Comparison of ENCODE assay signal across 1 cellular context in genomic region chr12:49322708-49323523, GRCh38.
A peak's percentile ranks its signal among the peaks of the same experiment; 100 is the strongest.
TF ChIP-seq lines count a peak whose summit lies in the region.

TROAP (plus strand) TSS chr12:49323255; CDS start chr12:49323609, 354 bp downstream.

TF ChIP-seq in HepG2, 621 proteins besides CTCF, POLR2A, EP300 and RAD21 (continued from another document and continues in another):
- TF ChIP-seq, protein P1, sequence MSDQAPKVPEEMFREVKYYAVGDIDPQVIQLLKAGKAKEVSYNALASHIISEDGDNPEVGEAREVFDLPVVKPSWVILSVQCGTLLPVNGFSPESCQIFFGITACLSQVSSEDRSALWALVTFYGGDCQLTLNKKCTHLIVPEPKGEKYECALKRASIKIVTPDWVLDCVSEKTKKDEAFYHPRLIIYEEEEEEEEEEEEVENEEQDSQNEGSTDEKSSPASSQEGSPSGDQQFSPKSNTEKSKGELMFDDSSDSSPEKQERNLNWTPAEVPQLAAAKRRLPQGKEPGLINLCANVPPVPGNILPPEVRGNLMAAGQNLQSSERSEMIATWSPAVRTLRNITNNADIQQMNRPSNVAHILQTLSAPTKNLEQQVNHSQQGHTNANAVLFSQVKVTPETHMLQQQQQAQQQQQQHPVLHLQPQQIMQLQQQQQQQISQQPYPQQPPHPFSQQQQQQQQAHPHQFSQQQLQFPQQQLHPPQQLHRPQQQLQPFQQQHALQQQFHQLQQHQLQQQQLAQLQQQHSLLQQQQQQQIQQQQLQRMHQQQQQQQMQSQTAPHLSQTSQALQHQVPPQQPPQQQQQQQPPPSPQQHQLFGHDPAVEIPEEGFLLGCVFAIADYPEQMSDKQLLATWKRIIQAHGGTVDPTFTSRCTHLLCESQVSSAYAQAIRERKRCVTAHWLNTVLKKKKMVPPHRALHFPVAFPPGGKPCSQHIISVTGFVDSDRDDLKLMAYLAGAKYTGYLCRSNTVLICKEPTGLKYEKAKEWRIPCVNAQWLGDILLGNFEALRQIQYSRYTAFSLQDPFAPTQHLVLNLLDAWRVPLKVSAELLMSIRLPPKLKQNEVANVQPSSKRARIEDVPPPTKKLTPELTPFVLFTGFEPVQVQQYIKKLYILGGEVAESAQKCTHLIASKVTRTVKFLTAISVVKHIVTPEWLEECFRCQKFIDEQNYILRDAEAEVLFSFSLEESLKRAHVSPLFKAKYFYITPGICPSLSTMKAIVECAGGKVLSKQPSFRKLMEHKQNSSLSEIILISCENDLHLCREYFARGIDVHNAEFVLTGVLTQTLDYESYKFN (CRISPR knock-in tag; conservative IDR thresholded peaks at IDR 0.05), result 0 out of 2 replicates have a peak, but pooled peaks have one; percentile 23
- TF ChIP-seq EZH2 (conservative IDR thresholded peaks at IDR 0.05; ENCODE audit: low read depth, low read length), result no peak
- no peak for TF ChIP-seq ZNF335 (CRISPR knock-in tag; IDR thresholded peaks at IDR 0.05)
- TF ChIP-seq CHD2 (IDR thresholded peaks at IDR 0.05; ENCODE audit: low read depth, low read length), result peak; percentile 91
- TF ChIP-seq MXD1 (CRISPR knock-in tag; IDR thresholded peaks at IDR 0.05), result peak; percentile 54; the same call in 1 of the 2 replicates
- TF ChIP-seq EHMT2 (IDR thresholded peaks at IDR 0.05; ENCODE audit: borderline replicate concordance, low read depth, low read length), result no peak
- TF ChIP-seq TAF15 (IDR thresholded peaks at IDR 0.05; ENCODE audit: low read depth, low read length, poor library complexity, severe bottlenecking), result no peak
- no peak; the same call in 1 of the 2 replicates for TF ChIP-seq NRL (CRISPR knock-in tag; IDR thresholded peaks at IDR 0.05; ENCODE audit: borderline replicate concordance)
- 0 out of 2 replicates have a peak, but pooled peaks have one; percentile 37 for TF ChIP-seq ZNF543 (CRISPR knock-in tag; IDR thresholded peaks at IDR 0.05)
- TF ChIP-seq ZNF354B (CRISPR knock-in tag; IDR thresholded peaks at IDR 0.05), result no peak
- no peak for TF ChIP-seq NPAS2 (CRISPR knock-in tag; IDR thresholded peaks at IDR 0.05; ENCODE audit: borderline replicate concordance)
- TF ChIP-seq HOXA3 (CRISPR knock-in tag; IDR thresholded peaks at IDR 0.05), result peak; percentile 49
- no peak for TF ChIP-seq SP5 (CRISPR knock-in tag; IDR thresholded peaks at IDR 0.05; ENCODE audit: borderline replicate concordance, low read depth)
- TF ChIP-seq, protein P2, sequence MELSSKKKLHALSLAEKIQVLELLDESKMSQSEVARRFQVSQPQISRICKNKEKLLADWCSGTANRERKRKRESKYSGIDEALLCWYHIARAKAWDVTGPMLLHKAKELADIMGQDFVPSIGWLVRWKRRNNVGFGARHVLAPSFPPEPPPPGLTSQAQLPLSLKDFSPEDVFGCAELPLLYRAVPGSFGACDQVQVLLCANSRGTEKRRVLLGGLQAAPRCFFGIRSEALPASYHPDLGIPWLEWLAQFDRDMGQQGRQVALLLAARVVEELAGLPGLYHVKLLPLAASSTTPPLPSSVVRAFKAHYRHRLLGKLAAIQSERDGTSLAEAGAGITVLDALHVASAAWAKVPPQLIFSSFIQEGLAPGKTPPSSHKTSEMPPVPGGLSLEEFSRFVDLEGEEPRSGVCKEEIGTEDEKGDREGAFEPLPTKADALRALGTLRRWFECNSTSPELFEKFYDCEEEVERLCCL (CRISPR knock-in tag; IDR thresholded peaks at IDR 0.05; ENCODE audit: borderline replicate concordance), result no peak
- TF ChIP-seq ZNF615 (CRISPR knock-in tag; IDR thresholded peaks at IDR 0.05; ENCODE audit: borderline replicate concordance), result no peak
- TF ChIP-seq, protein P3, sequence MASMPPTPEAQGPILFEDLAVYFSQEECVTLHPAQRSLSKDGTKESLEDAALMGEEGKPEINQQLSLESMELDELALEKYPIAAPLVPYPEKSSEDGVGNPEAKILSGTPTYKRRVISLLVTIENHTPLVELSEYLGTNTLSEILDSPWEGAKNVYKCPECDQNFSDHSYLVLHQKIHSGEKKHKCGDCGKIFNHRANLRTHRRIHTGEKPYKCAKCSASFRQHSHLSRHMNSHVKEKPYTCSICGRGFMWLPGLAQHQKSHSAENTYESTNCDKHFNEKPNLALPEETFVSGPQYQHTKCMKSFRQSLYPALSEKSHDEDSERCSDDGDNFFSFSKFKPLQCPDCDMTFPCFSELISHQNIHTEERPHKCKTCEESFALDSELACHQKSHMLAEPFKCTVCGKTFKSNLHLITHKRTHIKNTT (CRISPR knock-in tag; IDR thresholded peaks at IDR 0.05), result no peak
- peak; percentile 57; the same call in 1 of the 2 replicates for TF ChIP-seq DR1 (CRISPR knock-in tag; IDR thresholded peaks at IDR 0.05)
- TF ChIP-seq ZSCAN22 (CRISPR knock-in tag; IDR thresholded peaks at IDR 0.05), result no peak
- no peak for TF ChIP-seq ZNF20 (CRISPR knock-in tag; IDR thresholded peaks at IDR 0.05)
- TF ChIP-seq ZNF816 (CRISPR knock-in tag; IDR thresholded peaks at IDR 0.05; ENCODE audit: borderline replicate concordance), result 0 out of 2 replicates have a peak, but pooled peaks have one; percentile 45
- peak; percentile 83 for TF ChIP-seq SP4 (CRISPR knock-in tag; IDR thresholded peaks at IDR 0.05)
- no peak for TF ChIP-seq ZNF678 (CRISPR knock-in tag; IDR thresholded peaks at IDR 0.05)
- no peak for TF ChIP-seq CENPX (CRISPR knock-in tag; IDR thresholded peaks at IDR 0.05)
- TF ChIP-seq MATR3 (CRISPR knock-in tag; IDR thresholded peaks at IDR 0.05), result no peak
- TF ChIP-seq, protein P4, sequence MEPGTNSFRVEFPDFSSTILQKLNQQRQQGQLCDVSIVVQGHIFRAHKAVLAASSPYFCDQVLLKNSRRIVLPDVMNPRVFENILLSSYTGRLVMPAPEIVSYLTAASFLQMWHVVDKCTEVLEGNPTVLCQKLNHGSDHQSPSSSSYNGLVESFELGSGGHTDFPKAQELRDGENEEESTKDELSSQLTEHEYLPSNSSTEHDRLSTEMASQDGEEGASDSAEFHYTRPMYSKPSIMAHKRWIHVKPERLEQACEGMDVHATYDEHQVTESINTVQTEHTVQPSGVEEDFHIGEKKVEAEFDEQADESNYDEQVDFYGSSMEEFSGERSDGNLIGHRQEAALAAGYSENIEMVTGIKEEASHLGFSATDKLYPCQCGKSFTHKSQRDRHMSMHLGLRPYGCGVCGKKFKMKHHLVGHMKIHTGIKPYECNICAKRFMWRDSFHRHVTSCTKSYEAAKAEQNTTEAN (CRISPR knock-in tag; conservative IDR thresholded peaks at IDR 0.05), result no peak; the same call in 1 of the 2 replicates
- TF ChIP-seq ZNF3 (CRISPR knock-in tag; IDR thresholded peaks at IDR 0.05), result no peak
- TF ChIP-seq BORCS8-MEF2B (CRISPR knock-in tag; IDR thresholded peaks at IDR 0.05), result peak; percentile 84
- no peak for TF ChIP-seq ZXDC (CRISPR knock-in tag; IDR thresholded peaks at IDR 0.05)
- no peak for TF ChIP-seq HCFC1 (IDR thresholded peaks at IDR 0.05; ENCODE audit: low read depth, low read length)
- no peak for TF ChIP-seq MAFG (CRISPR knock-in tag; IDR thresholded peaks at IDR 0.05)
- no peak for TF ChIP-seq AFF4 (CRISPR knock-in tag; IDR thresholded peaks at IDR 0.05)
- TF ChIP-seq ZNF430 (CRISPR knock-in tag; IDR thresholded peaks at IDR 0.05), result peak; percentile 80; the same call in 1 of the 2 replicates
- TF ChIP-seq ZNF775 (CRISPR knock-in tag; IDR thresholded peaks at IDR 0.05; ENCODE audit: borderline replicate concordance), result no peak
- TF ChIP-seq ZNF639 (CRISPR knock-in tag; conservative IDR thresholded peaks at IDR 0.05), result 0 out of 2 replicates have a peak, but pooled peaks have one; percentile 14
- TF ChIP-seq FOXK2 (IDR thresholded peaks at IDR 0.05), result no peak
- no peak for TF ChIP-seq ZNF703 (CRISPR knock-in tag; IDR thresholded peaks at IDR 0.05; ENCODE audit: borderline replicate concordance)
- TF ChIP-seq ZNF547 (CRISPR knock-in tag; IDR thresholded peaks at IDR 0.05), result no peak
- no peak for TF ChIP-seq ZUFSP (CRISPR knock-in tag; IDR thresholded peaks at IDR 0.05; ENCODE audit: borderline replicate concordance)
- TF ChIP-seq, protein P5, sequence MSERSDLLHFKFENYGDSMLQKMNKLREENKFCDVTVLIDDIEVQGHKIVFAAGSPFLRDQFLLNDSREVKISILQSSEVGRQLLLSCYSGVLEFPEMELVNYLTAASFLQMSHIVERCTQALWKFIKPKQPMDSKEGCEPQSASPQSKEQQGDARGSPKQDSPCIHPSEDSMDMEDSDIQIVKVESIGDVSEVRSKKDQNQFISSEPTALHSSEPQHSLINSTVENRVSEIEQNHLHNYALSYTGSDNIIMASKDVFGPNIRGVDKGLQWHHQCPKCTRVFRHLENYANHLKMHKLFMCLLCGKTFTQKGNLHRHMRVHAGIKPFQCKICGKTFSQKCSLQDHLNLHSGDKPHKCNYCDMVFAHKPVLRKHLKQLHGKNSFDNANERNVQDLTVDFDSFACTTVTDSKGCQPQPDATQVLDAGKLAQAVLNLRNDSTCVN (CRISPR knock-in tag; IDR thresholded peaks at IDR 0.05; ENCODE audit: borderline replicate concordance), result no peak
- no peak; the same call in 1 of the 2 replicates for TF ChIP-seq TEF (CRISPR knock-in tag; IDR thresholded peaks at IDR 0.05)
- no peak for TF ChIP-seq KDM6A (CRISPR knock-in tag; IDR thresholded peaks at IDR 0.05; ENCODE audit: low read depth)
- no peak for TF ChIP-seq XRCC5 (optimal IDR thresholded peaks at IDR 0.05; ENCODE audit: low read length)
- TF ChIP-seq CHCHD3 (CRISPR knock-in tag; IDR thresholded peaks at IDR 0.05), result no peak
- no peak for TF ChIP-seq SNAPC5 (CRISPR knock-in tag; IDR thresholded peaks at IDR 0.05; ENCODE audit: borderline replicate concordance)
